In the genomic region with DNA sequence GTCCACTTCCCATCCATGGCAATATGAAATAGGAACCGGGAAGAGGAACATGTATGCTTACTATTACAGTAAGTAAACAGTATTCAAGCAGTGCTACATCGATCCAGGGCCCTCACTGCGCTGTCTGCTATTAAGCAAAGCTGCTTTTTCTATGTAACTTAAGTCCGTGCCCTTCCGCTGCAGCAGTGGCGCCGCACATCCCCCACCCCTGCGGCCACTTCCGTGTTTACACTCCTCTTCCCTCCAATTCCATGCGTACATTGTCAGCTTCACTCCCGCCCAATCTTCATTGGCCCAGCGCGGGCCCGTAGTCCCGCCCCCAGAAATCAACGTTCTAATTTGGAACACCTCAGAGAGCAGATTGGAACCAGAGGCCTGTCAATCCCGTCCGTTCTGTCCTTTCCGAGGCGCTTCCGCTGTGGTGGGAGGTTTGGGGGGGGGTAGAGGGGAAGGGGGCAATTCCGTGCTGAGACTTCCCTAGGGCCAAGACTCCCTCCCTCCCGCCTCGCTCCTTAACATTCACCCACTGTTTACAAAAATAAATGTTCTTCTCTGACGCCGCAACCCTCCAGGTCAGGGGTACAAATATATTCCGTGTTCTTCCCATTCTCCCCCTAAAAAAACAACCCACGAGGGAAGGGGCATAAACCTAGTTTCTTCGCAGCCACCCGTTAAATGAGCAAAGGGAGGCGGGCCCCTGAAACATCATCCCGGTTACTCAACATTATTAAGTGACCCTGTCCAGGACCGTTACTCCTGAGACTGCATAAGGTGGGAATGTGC, we compare ENCODE assay signal across 1 cellular context.
TF ChIP-seq lines count a peak whose summit lies in the region.

No MANE protein-coding gene starts in this region.

TF ChIP-seq in WTC11, 78 proteins besides CTCF, POLR2A, EP300 and RAD21 (continued from another document):
- TF ChIP-seq, protein P1, sequence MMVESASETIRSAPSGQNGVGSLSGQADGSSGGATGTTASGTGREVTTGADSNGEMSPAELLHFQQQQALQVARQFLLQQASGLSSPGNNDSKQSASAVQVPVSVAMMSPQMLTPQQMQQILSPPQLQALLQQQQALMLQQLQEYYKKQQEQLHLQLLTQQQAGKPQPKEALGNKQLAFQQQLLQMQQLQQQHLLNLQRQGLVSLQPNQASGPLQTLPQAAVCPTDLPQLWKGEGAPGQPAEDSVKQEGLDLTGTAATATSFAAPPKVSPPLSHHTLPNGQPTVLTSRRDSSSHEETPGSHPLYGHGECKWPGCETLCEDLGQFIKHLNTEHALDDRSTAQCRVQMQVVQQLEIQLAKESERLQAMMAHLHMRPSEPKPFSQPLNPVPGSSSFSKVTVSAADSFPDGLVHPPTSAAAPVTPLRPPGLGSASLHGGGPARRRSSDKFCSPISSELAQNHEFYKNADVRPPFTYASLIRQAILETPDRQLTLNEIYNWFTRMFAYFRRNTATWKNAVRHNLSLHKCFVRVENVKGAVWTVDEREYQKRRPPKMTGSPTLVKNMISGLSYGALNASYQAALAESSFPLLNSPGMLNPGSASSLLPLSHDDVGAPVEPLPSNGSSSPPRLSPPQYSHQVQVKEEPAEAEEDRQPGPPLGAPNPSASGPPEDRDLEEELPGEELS (CRISPR knock-in tag; IDR thresholded peaks at IDR 0.05): no peak
- peak; percentile 46; the same call in 1 of the 2 replicates for TF ChIP-seq NFE2L1 (CRISPR knock-in tag; IDR thresholded peaks at IDR 0.05)
- no peak for TF ChIP-seq MXD4 (CRISPR knock-in tag; IDR thresholded peaks at IDR 0.05; ENCODE audit: borderline replicate concordance)
- TF ChIP-seq GABPB1 (CRISPR knock-in tag; IDR thresholded peaks at IDR 0.05): peak; percentile 43; the same call in 1 of the 2 replicates
- TF ChIP-seq, protein P2, sequence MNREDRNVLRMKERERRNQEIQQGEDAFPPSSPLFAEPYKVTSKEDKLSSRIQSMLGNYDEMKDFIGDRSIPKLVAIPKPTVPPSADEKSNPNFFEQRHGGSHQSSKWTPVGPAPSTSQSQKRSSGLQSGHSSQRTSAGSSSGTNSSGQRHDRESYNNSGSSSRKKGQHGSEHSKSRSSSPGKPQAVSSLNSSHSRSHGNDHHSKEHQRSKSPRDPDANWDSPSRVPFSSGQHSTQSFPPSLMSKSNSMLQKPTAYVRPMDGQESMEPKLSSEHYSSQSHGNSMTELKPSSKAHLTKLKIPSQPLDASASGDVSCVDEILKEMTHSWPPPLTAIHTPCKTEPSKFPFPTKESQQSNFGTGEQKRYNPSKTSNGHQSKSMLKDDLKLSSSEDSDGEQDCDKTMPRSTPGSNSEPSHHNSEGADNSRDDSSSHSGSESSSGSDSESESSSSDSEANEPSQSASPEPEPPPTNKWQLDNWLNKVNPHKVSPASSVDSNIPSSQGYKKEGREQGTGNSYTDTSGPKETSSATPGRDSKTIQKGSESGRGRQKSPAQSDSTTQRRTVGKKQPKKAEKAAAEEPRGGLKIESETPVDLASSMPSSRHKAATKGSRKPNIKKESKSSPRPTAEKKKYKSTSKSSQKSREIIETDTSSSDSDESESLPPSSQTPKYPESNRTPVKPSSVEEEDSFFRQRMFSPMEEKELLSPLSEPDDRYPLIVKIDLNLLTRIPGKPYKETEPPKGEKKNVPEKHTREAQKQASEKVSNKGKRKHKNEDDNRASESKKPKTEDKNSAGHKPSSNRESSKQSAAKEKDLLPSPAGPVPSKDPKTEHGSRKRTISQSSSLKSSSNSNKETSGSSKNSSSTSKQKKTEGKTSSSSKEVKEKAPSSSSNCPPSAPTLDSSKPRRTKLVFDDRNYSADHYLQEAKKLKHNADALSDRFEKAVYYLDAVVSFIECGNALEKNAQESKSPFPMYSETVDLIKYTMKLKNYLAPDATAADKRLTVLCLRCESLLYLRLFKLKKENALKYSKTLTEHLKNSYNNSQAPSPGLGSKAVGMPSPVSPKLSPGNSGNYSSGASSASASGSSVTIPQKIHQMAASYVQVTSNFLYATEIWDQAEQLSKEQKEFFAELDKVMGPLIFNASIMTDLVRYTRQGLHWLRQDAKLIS (CRISPR knock-in tag; IDR thresholded peaks at IDR 0.05; ENCODE audit: borderline replicate concordance): no peak
- TF ChIP-seq ZNF396 (CRISPR knock-in tag; IDR thresholded peaks at IDR 0.05; ENCODE audit: borderline replicate concordance): no peak
- 0 out of 2 replicates have a peak, but pooled peaks have one; percentile 19 for TF ChIP-seq FOXP1 (CRISPR knock-in tag; IDR thresholded peaks at IDR 0.05; ENCODE audit: borderline replicate concordance)
- TF ChIP-seq TP53 (CRISPR knock-in tag; IDR thresholded peaks at IDR 0.05): no peak
- no peak for TF ChIP-seq ZBTB21 (CRISPR knock-in tag; IDR thresholded peaks at IDR 0.05; ENCODE audit: borderline replicate concordance)
- no peak for TF ChIP-seq HMGA2 (CRISPR knock-in tag; IDR thresholded peaks at IDR 0.05)
- TF ChIP-seq, protein P3, sequence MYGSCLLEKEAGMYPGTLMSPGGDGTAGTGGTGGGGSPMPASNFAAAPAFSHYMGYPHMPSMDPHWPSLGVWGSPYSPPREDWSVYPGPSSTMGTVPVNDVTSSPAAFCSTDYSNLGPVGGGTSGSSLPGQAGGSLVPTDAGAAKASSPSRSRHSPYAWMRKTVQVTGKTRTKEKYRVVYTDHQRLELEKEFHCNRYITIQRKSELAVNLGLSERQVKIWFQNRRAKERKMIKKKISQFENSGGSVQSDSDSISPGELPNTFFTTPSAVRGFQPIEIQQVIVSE (CRISPR knock-in tag; IDR thresholded peaks at IDR 0.05; ENCODE audit: borderline replicate concordance): no peak
- no peak for TF ChIP-seq JAZF1 (CRISPR knock-in tag; IDR thresholded peaks at IDR 0.05)
- peak; percentile 57 for TF ChIP-seq SP1 (CRISPR knock-in tag; conservative IDR thresholded peaks at IDR 0.05)
- TF ChIP-seq, protein P4, sequence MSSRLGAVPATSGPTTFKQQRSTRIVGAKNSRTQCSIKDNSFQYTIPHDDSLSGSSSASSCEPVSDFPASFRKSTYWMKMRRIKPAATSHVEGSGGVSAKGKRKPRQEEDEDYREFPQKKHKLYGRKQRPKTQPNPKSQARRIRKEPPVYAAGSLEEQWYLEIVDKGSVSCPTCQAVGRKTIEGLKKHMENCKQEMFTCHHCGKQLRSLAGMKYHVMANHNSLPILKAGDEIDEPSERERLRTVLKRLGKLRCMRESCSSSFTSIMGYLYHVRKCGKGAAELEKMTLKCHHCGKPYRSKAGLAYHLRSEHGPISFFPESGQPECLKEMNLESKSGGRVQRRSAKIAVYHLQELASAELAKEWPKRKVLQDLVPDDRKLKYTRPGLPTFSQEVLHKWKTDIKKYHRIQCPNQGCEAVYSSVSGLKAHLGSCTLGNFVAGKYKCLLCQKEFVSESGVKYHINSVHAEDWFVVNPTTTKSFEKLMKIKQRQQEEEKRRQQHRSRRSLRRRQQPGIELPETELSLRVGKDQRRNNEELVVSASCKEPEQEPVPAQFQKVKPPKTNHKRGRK (CRISPR knock-in tag; IDR thresholded peaks at IDR 0.05; ENCODE audit: borderline replicate concordance): no peak
